Comparison of ENCODE assay signal across 1 cellular context in genomic region chr19:41325947-41326706, GRCh38.
TF ChIP-seq lines count a peak whose summit lies in the region.

No MANE protein-coding gene starts in this region.

TF ChIP-seq in H1, 55 proteins besides CTCF, POLR2A, EP300 and RAD21:
- TF ChIP-seq HDAC6 (IDR thresholded peaks at IDR 0.05; ENCODE audit: low read depth, low read length) (no peak), TEAD4 (IDR thresholded peaks at IDR 0.05; ENCODE audit: low read depth, low read length) (no peak), POLR2AphosphoS5 (IDR thresholded peaks at IDR 0.05; ENCODE audit: low read depth, low read length) (no peak), HDAC2 (IDR thresholded peaks at IDR 0.05; ENCODE audit: borderline replicate concordance in 1 of 2, low read depth in 2 of 2, low read length in 2 of 2) (no peak), SP4 (IDR thresholded peaks at IDR 0.05; ENCODE audit: low read length) (no peak), EZH2 (IDR thresholded peaks at IDR 0.05; ENCODE audit: low read depth, low read length, severe bottlenecking) (no peak), ATF2 (IDR thresholded peaks at IDR 0.05; ENCODE audit: low read length) (no peak), SIRT6 (IDR thresholded peaks at IDR 0.05; ENCODE audit: low read length) (no peak), RFX5 (IDR thresholded peaks at IDR 0.05; ENCODE audit: borderline replicate concordance, low read depth, low read length) (no peak), NANOG (IDR thresholded peaks at IDR 0.05; ENCODE audit: insufficient read depth, low read depth, low read length, poor library complexity, severe bottlenecking) (no peak)
